In genomic region chr17:42378597-42379594, GRCh38 we compare ENCODE assay signal across 8 cellular contexts. TPM values are rescaled to one million over a fixed set of nuclear protein-coding genes. Genes with fewer than 3 reads are reported as not detected.
DNase-seq lines count a peak whose midpoint lies in the region; ATAC-seq and TF ChIP-seq lines count a peak whose summit lies in the region.

No MANE protein-coding gene starts in this region.

- H3K4me3 Mint-ChIP-seq in stimulated activated naive CD8-positive, alpha-beta T cell treated with anti-CD3 and anti-CD28 coated beads, Interleukin-15, amount 100 ng/mL, for 72 hours, result peak overlapping the region; percentile 76 to 81

- no peaks in the 10 kb centered on the region for H3K9me3 ChIP-seq in AG04450 (ENCODE audit: control insufficient read depth, insufficient read depth, low read length)
- H3K9me3 ChIP-seq in adipocyte (ENCODE audit: control insufficient read depth, low read length), result no peaks in the 10 kb centered on the region
- H3K9me3 ChIP-seq in iPS-20b (ENCODE audit: insufficient read depth, low read depth, low read length), result no peaks in the 10 kb centered on the region

- no peak for TF ChIP-seq CTCF in AG04450 (IDR thresholded peaks at IDR 0.05; ENCODE audit: low read depth, low read length)

- CTCF ChIA-PET in AG04450 (lab: Charles Lee), result no interaction called here

- peak overlapping the region; percentile 43 for H3K4me3 ChIP-seq in AG04450 (ENCODE audit: low read depth, low read length)
- peak overlapping the region; percentile 71 for H3K4me3 ChIP-seq in adipocyte (ENCODE audit: low read length)
- peak overlapping the region; percentile 20; the same call in 1 of the 2 replicates for H3K4me3 ChIP-seq in iPS-20b (ENCODE audit: low read length)

- POLR2A ChIA-PET in AG04450 (lab: Yijun Ruan, JAX), result no interaction called here

- H3K27ac Mint-ChIP-seq in stimulated activated naive CD8-positive, alpha-beta T cell treated with anti-CD3 and anti-CD28 coated beads, Interleukin-15, amount 100 ng/mL, for 72 hours, result peak overlapping the region; percentile 57 to 93

- H3K27me3 ChIP-seq in AG04450 (ENCODE audit: control insufficient read depth, insufficient read depth, low read length) (no peaks in the 10 kb centered on the region), adipocyte (replicated peaks; ENCODE audit: control insufficient read depth, insufficient read depth, low read length) (no peaks in the 10 kb centered on the region), iPS-20b (ENCODE audit: insufficient read depth, low read length) (no peaks in the 10 kb centered on the region)

- no peaks in the 10 kb centered on the region for H3K9me3 Mint-ChIP-seq in stimulated activated naive CD8-positive, alpha-beta T cell treated with anti-CD3 and anti-CD28 coated beads, Interleukin-15, amount 100 ng/mL, for 72 hours

- H3K36me3 ChIP-seq in adipocyte (ENCODE audit: control insufficient read depth, insufficient read depth, low read length, severe bottlenecking) (peaks cover 17% of the 10 kb centered on the region), iPS-20b (ENCODE audit: insufficient read depth, low read depth, low read length) (peaks cover 11% of the 10 kb centered on the region)

- H3K4me1 Mint-ChIP-seq in stimulated activated naive CD8-positive, alpha-beta T cell treated with anti-CD3 and anti-CD28 coated beads, Interleukin-15, amount 100 ng/mL, for 72 hours, result peaks cover 88% of the 10 kb centered on the region

- H3K9ac ChIP-seq in adipocyte (ENCODE audit: low read length), result peak overlapping the region; percentile 67
- H3K9ac ChIP-seq in iPS-20b (ENCODE audit: low read depth, low read length), result peak overlapping the region; percentile 54; the same call in 1 of the 2 replicates

- H3K27me3 Mint-ChIP-seq in stimulated activated naive CD8-positive, alpha-beta T cell treated with anti-CD3 and anti-CD28 coated beads, Interleukin-15, amount 100 ng/mL, for 72 hours, result no peaks in the 10 kb centered on the region

- H3K4me1 ChIP-seq in adipocyte (ENCODE audit: control insufficient read depth, insufficient read depth, low read length) (peaks cover 31% of the 10 kb centered on the region), iPS-20b (ENCODE audit: insufficient read depth, low read length) (peaks cover 18% of the 10 kb centered on the region)

- H3K27ac ChIP-seq in AG04450 (ENCODE audit: low read depth, low read length) (peak overlapping the region; percentile 73), iPS-20b (ENCODE audit: low read length) (peak overlapping the region; percentile 69)

- ATAC-seq in HG02610 (IDR thresholded peaks at IDR 0.05; ENCODE audit: unreplicated experiment), result peak; percentile 37
- ATAC-seq in stimulated activated naive CD8-positive, alpha-beta T cell treated with anti-CD3 and anti-CD28 coated beads, Interleukin-15, amount 100 ng/mL, for 72 hours, result peak; percentile 85

- DNase-seq in AG04450 (ENCODE audit: low read depth, low spot score) (no peak), adipocyte (ENCODE audit: low read depth) (no peak), HuH-7 (ENCODE audit: low spot score) (no peak), NCI-H1048 (lab: John Stamatoyannopoulos, UW) (no peak)
- peak in 1 of 2 donors; percentile 26 for DNase-seq in stimulated activated naive CD8-positive, alpha-beta T cell treated with anti-CD3 and anti-CD28 coated beads, Interleukin-15, amount 100 ng/mL, for 72 hours
- no peak for DNase-seq in stimulated activated CD4-positive, alpha-beta T cell treated with anti-CD3 and anti-CD28 coated beads, Interleukin-4, amount 100 ng/mL, for 24 hours

RNA-seq across cellular contexts. Expression of gene STAT3, which starts 9.3 kb away (rescaled TPM):
- 77.1 and 83.4 TPM in 2 replicates for polyA plus RNA-seq in AG04450 (2011; rRNA removed)
- polyA minus RNA-seq in AG04450 (2011; rRNA and poly(A)+ RNA removed), result 144 and 161 TPM in 2 replicates

RNA-seq across cellular contexts. Expression of gene CAVIN1, which starts 44.2 kb away (rescaled TPM):
- 326 and 390 TPM in 2 replicates for polyA plus RNA-seq in AG04450 (2011; rRNA removed)
- polyA minus RNA-seq in AG04450 (2011; rRNA and poly(A)+ RNA removed), result 252 and 273 TPM in 2 replicates

Comparison
In these comparisons a context has a peak if more than half of its experiments do, and no peak if none do; other contexts are left out.
1. H3K4me3 ChIP-seq: peak in every context shown above with its lines; median percentile 71 in adipocyte; 43 in AG04450; 20 in iPS-20b.